In genomic region chr17:71501716-71502115, GRCh38 we compare ENCODE assay signal across 27 cellular contexts.
DNase-seq lines count a peak whose midpoint lies in the region; ATAC-seq, FAIRE-seq and TF ChIP-seq lines count a peak whose summit lies in the region.
"Had no signal": no experiment of that assay in that cellular context is flagged by ENCODE, and none has a peak within 500 bp of the region (broad histone marks: within the 10 kb centered on the region; RNA-seq: fewer than 3 reads in every experiment).

No MANE protein-coding gene starts in this region.

- H2AFZ ChIP-seq in trophoblast cell (ENCODE audit: insufficient read depth, low read length, poor library complexity), result no peak overlapping the region
- H2AFZ ChIP-seq: PC-9 had no signal

- H2AK5ac ChIP-seq in trophoblast cell (ENCODE audit: low read length), result no peak overlapping the region

- H2BK120ac ChIP-seq in trophoblast cell (ENCODE audit: insufficient read depth, low read length, poor library complexity), result no peak overlapping the region

- H3K4me3 ChIP-seq in trophoblast cell (ENCODE audit: low read depth, low read length), result no peak overlapping the region
- no peak overlapping the region for H3K4me3 ChIP-seq in lower leg skin (ENCODE audit: low read depth, poor library complexity, severe bottlenecking)
- H3K4me3 ChIP-seq: MG63, PC-9 had no signal

- no peak for TF ChIP-seq CTCF in lower leg skin (IDR thresholded peaks at IDR 0.05)

- no peak overlapping the region for H2BK5ac ChIP-seq in trophoblast cell (ENCODE audit: low read depth, low read length, poor library complexity)

- H2BK12ac ChIP-seq in trophoblast cell (ENCODE audit: low read length), result no peak overlapping the region

- no CpG with 5 or more reads among the region's 1 CpG for WGBS in trophoblast cell (ENCODE audit: extremely low coverage, insufficient coverage, insufficient read length)
- WGBS in lower leg skin, 2 donors, result 86 to 90% methylated on average over 1 of the region's 1 CpG

- no peak overlapping the region for H4K8ac ChIP-seq in trophoblast cell (ENCODE audit: low read depth, low read length)

- H4K91ac ChIP-seq in trophoblast cell (ENCODE audit: low read depth, low read length), result peak overlapping the region; percentile 24

- H3K23ac ChIP-seq in trophoblast cell (ENCODE audit: low read length), result no peak overlapping the region

- H3K9ac ChIP-seq in trophoblast cell (ENCODE audit: low read length), result no peak overlapping the region

- intact Hi-C loops in lower leg skin (cut with DNase I; ENCODE audit: low total_unique reads), result no loop called here

- H3K9me3 ChIP-seq in trophoblast cell (ENCODE audit: insufficient read depth, low read depth, low read length), result no peaks in the 10 kb centered on the region
- H3K9me3 ChIP-seq: MG63 had no signal

- H3K27me3 ChIP-seq in trophoblast cell (ENCODE audit: insufficient read depth, low read length), result no peaks in the 10 kb centered on the region
- H3K27me3 ChIP-seq: MG63 had no signal

- H3K4ac ChIP-seq in trophoblast cell (ENCODE audit: low read depth, low read length), result no peak overlapping the region

- no peak overlapping the region for H3K4me2 ChIP-seq in trophoblast cell (ENCODE audit: low read length)
- H3K4me2 ChIP-seq: PC-9 had no signal

- no peaks in the 10 kb centered on the region for H3K79me2 ChIP-seq in trophoblast cell (ENCODE audit: control insufficient read depth, insufficient read depth, low read length, poor library complexity)

- no peak for ATAC-seq in GM19035 (IDR thresholded peaks at IDR 0.05; ENCODE audit: unreplicated experiment)

- H3K4me1 ChIP-seq in trophoblast cell (ENCODE audit: control insufficient read depth in 1 of 2, insufficient read depth in 2 of 2, low read length in 2 of 2), result peaks cover 3% of the 10 kb centered on the region in 2 experiments

- no peak for TF ChIP-seq POLR2A in lower leg skin (IDR thresholded peaks at IDR 0.05)

- no peaks in the 10 kb centered on the region for H3K36me3 ChIP-seq in trophoblast cell (ENCODE audit: control insufficient read depth in 1 of 2, insufficient read depth in 2 of 2, low read length in 2 of 2)
- H3K36me3 ChIP-seq: MG63 had no signal

- FAIRE-seq in RCC 7860 (lab: Jason Lieb, UNC), result peak; percentile 63
- FAIRE-seq: D721Med, GM12891, GM19239, HTR-8/SVneo had no signal

- H3K27ac ChIP-seq in trophoblast cell (ENCODE audit: low read depth, low read length), result no peak overlapping the region
- H3K27ac ChIP-seq: PC-9, RWPE1 had no signal

- H3K18ac ChIP-seq in trophoblast cell (ENCODE audit: low read length), result no peak overlapping the region

- H4K12ac ChIP-seq in trophoblast cell (ENCODE audit: low read depth, low read length), result no peak overlapping the region

- peaks cover 4% of the 10 kb centered on the region for H3K79me1 ChIP-seq in trophoblast cell (ENCODE audit: low read length)

- no peak overlapping the region for H3K14ac ChIP-seq in trophoblast cell (ENCODE audit: low read length)

- peak; percentile 20 for DNase-seq in DMS 273 (lab: John Stamatoyannopoulos, UW; ENCODE audit: unreplicated experiment)
- DNase-seq in DMS 273 treated with DMSO at 0.1 percent for 48 hours (lab: John Stamatoyannopoulos, UW), result no peak
- peak; percentile 76 for DNase-seq in NCI-H1694 (lab: John Stamatoyannopoulos, UW)
- DNase-seq in RCC 7860 (ENCODE audit: low spot score), result peak; percentile 43
- no peak for DNase-seq in trophoblast cell
- no peak for DNase-seq in lower leg skin (ENCODE audit: low spot score in 2 of 2)
- DNase-seq in hypothalamus (lab: John Stamatoyannopoulos, UW), result no peak
- DNase-seq: GDM1; H9; KG1; MG63; NCI-H1417 treated with DMSO at 0.1 percent for 48 hours; NCI-H2029 treated with DMSO at 0.1 percent for 48 hours; NCI-H345; NCI-H524; NCI-H82; NK-92 treated with Interleukin-12 subunit alpha and Interleukin-12 subunit beta, amount 100 ng/mL, for 24 hours; PC-9; SHP77; SW 1271; T-helper 9 cell had no signal

Comparison
In these comparisons a context has a peak if more than half of its experiments do, and no peak if none do; other contexts are left out.
1. DNase-seq: peak in DMS 273 (single experiment), NCI-H1694 (single experiment) and RCC 7860 (single experiment); none in DMS 273 treated with DMSO at 0.1 percent for 48 hours (single experiment), trophoblast cell (0 of 2), lower leg skin (0 of 2) and hypothalamus (0 of 51).